13 cellular contexts compared by ENCODE assay signal in the genomic region with DNA sequence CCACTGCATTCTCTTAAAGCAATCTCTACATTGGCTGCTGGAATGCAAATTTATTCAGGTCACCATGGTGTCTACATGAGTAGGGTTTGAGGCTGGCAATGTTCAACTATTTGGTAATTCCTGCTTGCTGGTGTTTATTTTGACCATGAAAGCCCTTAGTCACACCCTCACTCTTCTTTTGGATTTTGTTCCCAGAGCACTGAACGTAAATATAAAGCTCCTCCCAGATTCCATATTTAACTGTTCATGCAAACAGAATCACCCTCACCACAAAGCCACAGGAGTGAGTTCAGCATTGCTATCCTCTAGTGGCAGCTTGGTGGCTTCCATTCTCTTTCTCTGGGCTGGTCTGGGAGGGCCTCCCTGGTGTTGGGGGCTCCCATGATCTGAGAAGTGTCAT.
DNase-seq lines count a peak whose midpoint lies in the region.
"Had no signal": no experiment of that assay in that cellular context is flagged by ENCODE, and none has a peak within 500 bp of the region (broad histone marks: within the 10 kb centered on the region; RNA-seq: fewer than 3 reads in every experiment).

No MANE protein-coding gene starts in this region.

- H2AFZ ChIP-seq in ACC112 (ENCODE audit: low read length, unreplicated experiment): peak overlapping the region; percentile 84

- H3K27ac ChIP-seq in ACC112 (ENCODE audit: low read depth, low read length): peak overlapping the region; percentile 98
- H3K27ac ChIP-seq: HL-60, vagina had no signal

- H3K4me3 ChIP-seq in ACC112 (ENCODE audit: low read depth, low read length): peak overlapping the region; percentile 67
- H3K4me3 ChIP-seq: vagina had no signal

- H3K27me3 ChIP-seq in ACC112 (ENCODE audit: insufficient read depth, low read length): no peaks in the 10 kb centered on the region
- H3K27me3 ChIP-seq: vagina had no signal

- DNase-seq in H4 (ENCODE audit: low spot score): peak; percentile 87
- DNase-seq in amniotic epithelial cell (ENCODE audit: low read depth): peak; percentile 70
- DNase-seq in kidney tubule cell (ENCODE audit: low spot score): peak; percentile 76
- no peak for DNase-seq in activated T-cell treated with anti-CD3 and anti-CD28 coated beads, Interleukin-2, amount 50 U/mL, for 1 hour
- DNase-seq in effector CD8-positive, alpha-beta T cell (lab: John Stamatoyannopoulos, UW): no peak
- no peak for DNase-seq in NAMALWA (ENCODE audit: low spot score)
- no peak for DNase-seq in stimulated activated CD4-positive, alpha-beta T cell treated with anti-CD3 and anti-CD28 coated beads, Interleukin-15, amount 100 ng/mL, for 24 hours
- DNase-seq: naive B cell, NCI-H1436 treated with DMSO at 0.1 percent for 48 hours, T-helper 2 cell had no signal

- H3K79me2 ChIP-seq in ACC112 (ENCODE audit: control insufficient read depth, insufficient read depth, low read length, unreplicated experiment): no peaks in the 10 kb centered on the region

- H3K36me3 ChIP-seq in ACC112 (ENCODE audit: insufficient read depth, low read length): no peaks in the 10 kb centered on the region
- H3K36me3 ChIP-seq: vagina had no signal

- peaks cover 25% of the 10 kb centered on the region for H3K4me1 ChIP-seq in ACC112 (ENCODE audit: control insufficient read depth, insufficient read depth, low read length, unreplicated experiment)

Comparison
In these comparisons a context has a peak if more than half of its experiments do, and no peak if none do; other contexts are left out.
1. DNase-seq: peak in H4 (single experiment), amniotic epithelial cell (single experiment) and kidney tubule cell (single experiment); none in activated T-cell treated with anti-CD3 and anti-CD28 coated beads, Interleukin-2, amount 50 U/mL, for 1 hour (single experiment), effector CD8-positive, alpha-beta T cell (single experiment), NAMALWA (single experiment) and stimulated activated CD4-positive, alpha-beta T cell treated with anti-CD3 and anti-CD28 coated beads, Interleukin-15, amount 100 ng/mL, for 24 hours (single experiment).